8 cellular contexts compared by ENCODE assay signal in the genomic region with DNA sequence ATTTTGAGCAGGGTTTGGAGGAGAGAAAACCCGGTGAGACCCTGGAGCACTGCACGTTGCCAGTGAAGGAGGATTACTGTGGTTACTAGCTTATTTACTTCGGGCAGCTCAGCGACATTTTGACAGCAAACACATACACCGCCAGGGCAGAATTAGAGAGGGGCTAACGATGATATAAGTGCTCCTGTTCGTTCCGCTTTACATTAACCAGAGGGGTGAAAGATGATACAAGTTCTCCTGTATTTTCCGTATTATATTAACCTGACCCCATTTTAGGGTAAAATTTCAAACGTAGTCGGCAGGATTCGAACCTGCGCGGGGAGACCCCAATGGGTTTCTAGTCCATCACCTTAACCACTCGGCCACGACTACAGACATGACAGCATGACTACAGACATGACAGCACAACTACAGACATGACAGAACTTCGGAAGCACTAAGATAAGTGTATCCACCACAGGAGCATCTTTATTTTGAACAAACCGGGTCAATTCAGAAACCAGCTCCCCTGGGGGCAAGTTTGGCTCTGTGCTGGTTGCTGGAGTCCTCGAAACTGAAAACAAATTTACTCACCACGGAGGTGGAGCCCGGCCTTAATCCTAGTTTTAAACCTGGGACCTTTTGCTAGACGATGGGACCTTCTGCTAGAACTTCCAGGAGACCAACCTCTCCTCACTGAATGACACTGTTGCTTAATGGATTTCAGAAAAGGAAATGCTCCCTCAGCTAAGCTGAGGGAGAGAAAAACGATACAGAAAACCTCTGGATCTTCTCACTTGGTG.
DNase-seq lines count a peak whose midpoint lies in the region; ATAC-seq and TF ChIP-seq lines count a peak whose summit lies in the region.

No MANE protein-coding gene starts in this region.

- H3K4me2 ChIP-seq in osteoblast (ENCODE audit: insufficient read depth, low read length) = peak overlapping the region; percentile 73

- in situ Hi-C loops in astrocyte of the cerebellum (cut with HindIII; ENCODE audit: low sequenced_read_pairs) = no loop called here

- no peaks in the 10 kb centered on the region for H3K79me2 ChIP-seq in osteoblast (ENCODE audit: insufficient read depth, low read length)

- H3K4me1 ChIP-seq in BE2C = no peaks in the 10 kb centered on the region
- H3K4me1 ChIP-seq in osteoblast (ENCODE audit: insufficient read depth, low read length) = peaks cover 9% of the 10 kb centered on the region
- no peaks in the 10 kb centered on the region for H3K4me1 ChIP-seq in lower lobe of right lung

- H2AFZ ChIP-seq in osteoblast (ENCODE audit: low read length) = peak overlapping the region; percentile 43

- H3K36me3 ChIP-seq in BE2C (no peaks in the 10 kb centered on the region), osteoblast (ENCODE audit: insufficient read depth, low read length) (no peaks in the 10 kb centered on the region), lower lobe of right lung (no peaks in the 10 kb centered on the region), WERI-Rb-1 (no peaks in the 10 kb centered on the region)

- DNase-seq in BE2C (peak; percentile 73), NCI-H446 (lab: John Stamatoyannopoulos, UW) (peak; percentile 38 to 52), astrocyte of the cerebellum (ENCODE audit: low read depth) (no peak), osteoblast (ENCODE audit: insufficient read length, low spot score, missing footprints) (peak; percentile 74), lower lobe of right lung (no peak), WERI-Rb-1 (no peak)

- TF ChIP-seq CTCF in BE2C (IDR thresholded peaks at IDR 0.05; ENCODE audit: low read depth, low read length) = no peak
- TF ChIP-seq CTCF in astrocyte of the cerebellum (IDR thresholded peaks at IDR 0.05; ENCODE audit: low read depth, low read length, missing control alignments) = no peak
- no peak for TF ChIP-seq CTCF in osteoblast (IDR thresholded peaks at IDR 0.05; ENCODE audit: extremely low read depth, low read depth, low read length)
- no peak for TF ChIP-seq CTCF in lower lobe of right lung (IDR thresholded peaks at IDR 0.05)
- no peak for TF ChIP-seq CTCF in WERI-Rb-1 (IDR thresholded peaks at IDR 0.05; ENCODE audit: low read depth, low read length)

- peak overlapping the region; percentile 72 for H3K4me3 ChIP-seq in BE2C (ENCODE audit: low read depth, low read length)
- peak overlapping the region; percentile 16 for H3K4me3 ChIP-seq in astrocyte of the cerebellum (ENCODE audit: low read depth, low read length)
- peak overlapping the region; percentile 52 for H3K4me3 ChIP-seq in osteoblast (ENCODE audit: insufficient read depth, low read length)
- H3K4me3 ChIP-seq in lower lobe of right lung = no peak overlapping the region
- no peak overlapping the region for H3K4me3 ChIP-seq in WERI-Rb-1 (ENCODE audit: low read depth, low read length)

- peaks cover 23% of the 10 kb centered on the region for H3K27me3 ChIP-seq in BE2C
- peaks cover 21% of the 10 kb centered on the region for H3K27me3 ChIP-seq in osteoblast (ENCODE audit: insufficient read depth, low read length)
- peaks cover 100% of the 10 kb centered on the region for H3K27me3 ChIP-seq in lower lobe of right lung (ENCODE audit: low read depth)
- H3K27me3 ChIP-seq in WERI-Rb-1 (ENCODE audit: insufficient read depth, low read depth, severe bottlenecking) = peaks cover 98% of the 10 kb centered on the region

- no peaks in the 10 kb centered on the region for H4K20me1 ChIP-seq in osteoblast (ENCODE audit: insufficient read depth, low read length)

- H3K9me3 ChIP-seq in BE2C = no peaks in the 10 kb centered on the region
- H3K9me3 ChIP-seq in osteoblast (ENCODE audit: low read depth, low read length) = no peaks in the 10 kb centered on the region
- no peaks in the 10 kb centered on the region for H3K9me3 ChIP-seq in lower lobe of right lung
- H3K9me3 ChIP-seq in WERI-Rb-1 (ENCODE audit: severe bottlenecking) = peaks cover 39% of the 10 kb centered on the region

- intact Hi-C loops in lower lobe of right lung (cut with DNase I) = no loop called here

- ATAC-seq in GM21447 (IDR thresholded peaks at IDR 0.05; ENCODE audit: unreplicated experiment) (peak; percentile 78), lower lobe of right lung (no peak), HG02970 (IDR thresholded peaks at IDR 0.05; ENCODE audit: low FRiP score, unreplicated experiment) (no peak)

- no peak overlapping the region for H3K27ac ChIP-seq in osteoblast (ENCODE audit: low read depth, low read length)
- no peak overlapping the region for H3K27ac ChIP-seq in lower lobe of right lung
- no peak overlapping the region for H3K27ac ChIP-seq in WERI-Rb-1

Comparison
In these comparisons a context has a peak if more than half of its experiments do, and no peak if none do; other contexts are left out.
1. DNase-seq: peak in BE2C (single experiment), NCI-H446 (2 of 2) and osteoblast (single experiment); none in astrocyte of the cerebellum (single experiment), lower lobe of right lung (single experiment) and WERI-Rb-1 (single experiment).
2. H3K4me3 ChIP-seq: peak in BE2C (single experiment), astrocyte of the cerebellum (single experiment) and osteoblast (single experiment); none in lower lobe of right lung (single experiment) and WERI-Rb-1 (single experiment).